1 cellular context compared by ENCODE assay signal in the genomic region with DNA sequence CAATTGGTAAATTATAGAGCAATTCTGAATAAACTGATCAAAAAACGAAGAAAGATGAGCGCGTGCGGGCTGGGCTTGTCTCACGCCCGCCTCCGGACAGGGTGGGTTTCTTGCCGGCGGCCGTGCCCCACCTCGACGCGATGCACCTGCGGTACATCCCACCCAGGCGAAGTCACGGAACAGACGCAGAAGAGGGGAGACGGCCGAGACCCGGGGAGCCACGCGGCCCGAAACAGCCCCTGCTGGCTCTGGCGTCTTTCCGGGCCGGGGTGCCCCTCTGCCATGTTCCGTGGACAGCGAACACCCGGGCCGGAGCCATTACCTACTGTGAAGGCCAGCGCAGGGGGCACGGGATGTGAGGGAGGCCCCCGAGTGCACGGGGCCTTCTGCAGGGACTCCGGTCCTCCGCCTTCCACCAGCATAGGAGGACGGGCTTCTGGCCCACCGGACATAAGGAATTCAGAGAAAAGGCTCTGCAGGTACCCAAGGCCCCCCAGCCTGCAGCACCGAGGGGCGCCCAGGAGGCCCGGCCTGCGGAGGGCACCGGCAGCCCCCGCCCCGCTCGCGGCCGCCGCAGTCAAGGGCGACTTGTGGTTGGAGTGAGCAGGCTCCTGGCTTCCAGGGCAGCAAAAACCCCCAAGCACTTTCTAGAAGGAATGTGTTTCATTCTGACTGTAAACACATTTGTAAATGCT.
TF ChIP-seq lines count a peak whose summit lies in the region.

No MANE protein-coding gene starts in this region.

TF ChIP-seq in IMR-90, 13 proteins besides CTCF, POLR2A, EP300 and RAD21:
- TF ChIP-seq RFX5 (IDR thresholded peaks at IDR 0.05; ENCODE audit: low read depth, low read length) (no peak), MAZ (IDR thresholded peaks at IDR 0.05; ENCODE audit: borderline replicate concordance, low read depth, low read length) (no peak), SMC3 (IDR thresholded peaks at IDR 0.05; ENCODE audit: low read depth, low read length) (no peak), FOS (IDR thresholded peaks at IDR 0.05; ENCODE audit: low read depth, low read length) (no peak), CHD1 (IDR thresholded peaks at IDR 0.05; ENCODE audit: low read depth, low read length) (no peak), NFE2L2 (IDR thresholded peaks at IDR 0.05; ENCODE audit: low read depth, low read length) (no peak), CEBPB (IDR thresholded peaks at IDR 0.05; ENCODE audit: low read depth, low read length) (no peak), BHLHE40 (IDR thresholded peaks at IDR 0.05; ENCODE audit: low read depth, low read length) (no peak), RCOR1 (IDR thresholded peaks at IDR 0.05; ENCODE audit: insufficient replicate concordance, low read length) (no peak), MAFK (IDR thresholded peaks at IDR 0.05; ENCODE audit: low read depth, low read length) (no peak)
- TF ChIP-seq, protein P1, sequence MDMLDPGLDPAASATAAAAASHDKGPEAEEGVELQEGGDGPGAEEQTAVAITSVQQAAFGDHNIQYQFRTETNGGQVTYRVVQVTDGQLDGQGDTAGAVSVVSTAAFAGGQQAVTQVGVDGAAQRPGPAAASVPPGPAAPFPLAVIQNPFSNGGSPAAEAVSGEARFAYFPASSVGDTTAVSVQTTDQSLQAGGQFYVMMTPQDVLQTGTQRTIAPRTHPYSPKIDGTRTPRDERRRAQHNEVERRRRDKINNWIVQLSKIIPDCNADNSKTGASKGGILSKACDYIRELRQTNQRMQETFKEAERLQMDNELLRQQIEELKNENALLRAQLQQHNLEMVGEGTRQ (IDR thresholded peaks at IDR 0.05; ENCODE audit: low read depth, low read length) = no peak
- TF ChIP-seq, protein P2, sequence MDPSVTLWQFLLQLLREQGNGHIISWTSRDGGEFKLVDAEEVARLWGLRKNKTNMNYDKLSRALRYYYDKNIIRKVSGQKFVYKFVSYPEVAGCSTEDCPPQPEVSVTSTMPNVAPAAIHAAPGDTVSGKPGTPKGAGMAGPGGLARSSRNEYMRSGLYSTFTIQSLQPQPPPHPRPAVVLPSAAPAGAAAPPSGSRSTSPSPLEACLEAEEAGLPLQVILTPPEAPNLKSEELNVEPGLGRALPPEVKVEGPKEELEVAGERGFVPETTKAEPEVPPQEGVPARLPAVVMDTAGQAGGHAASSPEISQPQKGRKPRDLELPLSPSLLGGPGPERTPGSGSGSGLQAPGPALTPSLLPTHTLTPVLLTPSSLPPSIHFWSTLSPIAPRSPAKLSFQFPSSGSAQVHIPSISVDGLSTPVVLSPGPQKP (IDR thresholded peaks at IDR 0.05; ENCODE audit: borderline replicate concordance, low read depth, low read length) = no peak
